29 cellular contexts compared by ENCODE assay signal in genomic region chr10:126225672-126226007, GRCh38.
A peak's percentile ranks its signal among the peaks of the same experiment; 100 is the strongest.
DNase-seq lines count a peak whose midpoint lies in the region; ATAC-seq and TF ChIP-seq lines count a peak whose summit lies in the region.
"Had no signal": no experiment of that assay in that cellular context is flagged by ENCODE, and none has a peak within 500 bp of the region (broad histone marks: within the 10 kb centered on the region; RNA-seq: fewer than 3 reads in every experiment).

No MANE protein-coding gene starts in this region.

- intact Hi-C loops in right cardiac atrium (cut with DNase I) = no loop called here

- WGBS in right cardiac atrium = 38% methylated on average over 9 of the region's 9 CpGs
- no CpG with 5 or more reads among the region's 9 CpGs for WGBS in trophoblast cell (ENCODE audit: extremely low coverage, insufficient coverage, insufficient read length)

- TF ChIP-seq CTCF in choroid plexus epithelial cell (conservative IDR thresholded peaks at IDR 0.05; ENCODE audit: low read depth, low read length) (no peak), osteoblast (IDR thresholded peaks at IDR 0.05; ENCODE audit: extremely low read depth, low read depth, low read length) (no peak)

- H3K4me3 ChIP-seq in adipocyte (ENCODE audit: low read length) (no peak overlapping the region), choroid plexus epithelial cell (ENCODE audit: low read depth, low read length) (no peak overlapping the region), right cardiac atrium (ENCODE audit: low read length) (no peak overlapping the region), osteoblast (ENCODE audit: insufficient read depth, low read length) (no peak overlapping the region), trophoblast cell (ENCODE audit: low read depth, low read length) (no peak overlapping the region)
- H3K4me3 ChIP-seq: gastrocnemius medialis, lower lobe of right lung, transverse colon had no signal

- H2AFZ ChIP-seq in osteoblast (ENCODE audit: low read length) (no peak overlapping the region), trophoblast cell (ENCODE audit: insufficient read depth, low read length, poor library complexity) (no peak overlapping the region)

- no peaks in the 10 kb centered on the region for H3K79me1 ChIP-seq in trophoblast cell (ENCODE audit: low read length)

- peaks cover 62% of the 10 kb centered on the region for H3K79me2 ChIP-seq in osteoblast (ENCODE audit: insufficient read depth, low read length)
- no peaks in the 10 kb centered on the region for H3K79me2 ChIP-seq in trophoblast cell (ENCODE audit: control insufficient read depth, insufficient read depth, low read length, poor library complexity)

- H2AK5ac ChIP-seq in trophoblast cell (ENCODE audit: low read length) = no peak overlapping the region

- peaks cover 52% of the 10 kb centered on the region for H3K4me1 ChIP-seq in adipocyte (ENCODE audit: control insufficient read depth, insufficient read depth, low read length)
- H3K4me1 ChIP-seq in right cardiac atrium (ENCODE audit: control insufficient read depth, insufficient read depth, low read length) = no peaks in the 10 kb centered on the region
- peaks cover 60% of the 10 kb centered on the region for H3K4me1 ChIP-seq in osteoblast (ENCODE audit: insufficient read depth, low read length)
- H3K4me1 ChIP-seq in trophoblast cell (ENCODE audit: control insufficient read depth in 1 of 2, insufficient read depth in 2 of 2, low read length in 2 of 2) = no peaks in the 10 kb centered on the region
- H3K4me1 ChIP-seq: BE2C, gastrocnemius medialis, lower lobe of right lung, transverse colon had no signal

- no peak overlapping the region for H2BK120ac ChIP-seq in trophoblast cell (ENCODE audit: insufficient read depth, low read length, poor library complexity)

- H3K9me3 ChIP-seq in adipocyte (ENCODE audit: control insufficient read depth, low read length) (no peaks in the 10 kb centered on the region), right cardiac atrium (ENCODE audit: control insufficient read depth, low read length) (no peaks in the 10 kb centered on the region), osteoblast (ENCODE audit: low read depth, low read length) (no peaks in the 10 kb centered on the region), trophoblast cell (ENCODE audit: insufficient read depth, low read depth, low read length) (peaks cover 8% of the 10 kb centered on the region)
- H3K9me3 ChIP-seq: BE2C, gastrocnemius medialis, lower lobe of right lung, transverse colon had no signal

- H3K9ac ChIP-seq in adipocyte (ENCODE audit: low read length) = peak overlapping the region; percentile 64
- no peak overlapping the region for H3K9ac ChIP-seq in trophoblast cell (ENCODE audit: low read length)

- no peaks in the 10 kb centered on the region for H4K20me1 ChIP-seq in osteoblast (ENCODE audit: insufficient read depth, low read length)

- H4K8ac ChIP-seq in trophoblast cell (ENCODE audit: low read depth, low read length) = no peak overlapping the region

- ATAC-seq in right cardiac atrium (peak; percentile 73 to 89), HG03196 (IDR thresholded peaks at IDR 0.05; ENCODE audit: unreplicated experiment) (no peak), HG03442 (IDR thresholded peaks at IDR 0.05; ENCODE audit: unreplicated experiment) (no peak)
- ATAC-seq: effector memory CD8-positive, alpha-beta T cell; gastrocnemius medialis; lower lobe of right lung; stimulated activated naive CD8-positive, alpha-beta T cell treated with anti-CD3 and anti-CD28 coated beads, Interleukin-15, amount 100 ng/mL, for 72 hours had no signal

- H3K4me2 ChIP-seq in osteoblast (ENCODE audit: insufficient read depth, low read length) (no peak overlapping the region), trophoblast cell (ENCODE audit: low read length) (no peak overlapping the region)

- no peak overlapping the region for H3K4ac ChIP-seq in trophoblast cell (ENCODE audit: low read depth, low read length)

- H2BK12ac ChIP-seq in trophoblast cell (ENCODE audit: low read length) = no peak overlapping the region

- DNase-seq in adipocyte (ENCODE audit: low read depth) = no peak
- DNase-seq in choroid plexus epithelial cell (ENCODE audit: low read depth) = peak; percentile 56
- peak in 1 of 3 donors; percentile 34 for DNase-seq in right cardiac atrium
- no peak for DNase-seq in osteoblast (ENCODE audit: insufficient read length, low spot score, missing footprints)
- DNase-seq in trophoblast cell = no peak
- no peak for DNase-seq in activated T-cell treated with anti-CD3 and anti-CD28 coated beads, Interleukin-2, amount 50 U/mL, for 1 hour
- DNase-seq: ACHN; activated CD4-positive, alpha-beta T cell treated with anti-CD3 and anti-CD28 coated beads, Interleukin-2, amount 10 ng/mL, durations not matched to agents 24 days and 14 days; activated naive CD4-positive, alpha-beta T cell; activated T-cell treated with anti-CD3 and anti-CD28 coated beads, Interleukin-2, amount 50 U/mL, for 48 hours; BE2C; CD8-positive, alpha-beta memory T cell; cortex of kidney; DMS 273 treated with DMSO at 0.1 percent for 48 hours; effector memory CD8-positive, alpha-beta T cell; EL; erythroblast; gastrocnemius medialis; lower lobe of right lung; NCI-H146; NCI-H446; nephron progenitor cell; SHP77; stimulated activated naive CD8-positive, alpha-beta T cell treated with anti-CD3 and anti-CD28 coated beads, Interleukin-15, amount 100 ng/mL, for 72 hours; transverse colon had no signal

- H4K12ac ChIP-seq in trophoblast cell (ENCODE audit: low read depth, low read length) = no peak overlapping the region

- H3K27me3 ChIP-seq in adipocyte (replicated peaks; ENCODE audit: control insufficient read depth, insufficient read depth, low read length) = no peaks in the 10 kb centered on the region
- H3K27me3 ChIP-seq in right cardiac atrium (ENCODE audit: control insufficient read depth, insufficient read depth) = no peaks in the 10 kb centered on the region
- H3K27me3 ChIP-seq in osteoblast (ENCODE audit: insufficient read depth, low read length) = no peaks in the 10 kb centered on the region
- no peaks in the 10 kb centered on the region for H3K27me3 ChIP-seq in trophoblast cell (ENCODE audit: insufficient read depth, low read length)
- H3K27me3 ChIP-seq: BE2C, gastrocnemius medialis had no signal

- H3K36me3 ChIP-seq in adipocyte (ENCODE audit: control insufficient read depth, insufficient read depth, low read length, severe bottlenecking) (peaks cover 5% of the 10 kb centered on the region), osteoblast (ENCODE audit: insufficient read depth, low read length) (peaks cover 10% of the 10 kb centered on the region), trophoblast cell (ENCODE audit: control insufficient read depth in 1 of 2, insufficient read depth in 2 of 2, low read length in 2 of 2) (no peaks in the 10 kb centered on the region)
- H3K36me3 ChIP-seq: BE2C, gastrocnemius medialis, lower lobe of right lung, transverse colon had no signal

- H3K14ac ChIP-seq in trophoblast cell (ENCODE audit: low read length) = no peak overlapping the region

- no peak overlapping the region for H3K23ac ChIP-seq in trophoblast cell (ENCODE audit: low read length)

- H3K27ac ChIP-seq in right cardiac atrium (ENCODE audit: low read length) (no peak overlapping the region), osteoblast (ENCODE audit: low read depth, low read length) (peak overlapping the region; percentile 90), trophoblast cell (ENCODE audit: low read depth, low read length) (no peak overlapping the region)
- H3K27ac ChIP-seq: gastrocnemius medialis, HL-60, lower lobe of right lung, transverse colon, VCaP had no signal

- H3K18ac ChIP-seq in trophoblast cell (ENCODE audit: low read length) = no peak overlapping the region

- no peak overlapping the region for H4K91ac ChIP-seq in trophoblast cell (ENCODE audit: low read depth, low read length)

- no peak overlapping the region for H2BK5ac ChIP-seq in trophoblast cell (ENCODE audit: low read depth, low read length, poor library complexity)

Comparison
In these comparisons a context has a peak if more than half of its experiments do, and no peak if none do; other contexts are left out.
1. ATAC-seq: peak in right cardiac atrium (2 of 2); none in HG03196 (single experiment) and HG03442 (single experiment).